ENCODE assay signal across 8 cellular contexts in genomic region chrX:154918060-154918483, GRCh38. TPM values are rescaled to one million over a fixed set of nuclear protein-coding genes. Genes with fewer than 3 reads are reported as not detected.
DNase-seq lines count a peak whose midpoint lies in the region; ATAC-seq and TF ChIP-seq lines count a peak whose summit lies in the region.

No MANE protein-coding gene starts in this region.

- 11% methylated on average over 5 of the region's 5 CpGs for WGBS in mammary epithelial cell (ENCODE audit: low coverage, missing lambda C conversion rate)

- H3K4me3 Mint-ChIP-seq in immature natural killer cell, result peak overlapping the region in 4 of 5 donors; percentile 7 to 62 (median 50)

- H3K27ac ChIP-seq in SU-DHL-6 (ENCODE audit: low read depth, low read length) (no peak overlapping the region), mammary epithelial cell (ENCODE audit: insufficient read depth, low read depth, low read length) (no peak overlapping the region)

- TF ChIP-seq CTCF in SU-DHL-6 (IDR thresholded peaks at IDR 0.05; ENCODE audit: insufficient read depth, low read length, poor library complexity, severe bottlenecking) (peak; percentile 46), mammary epithelial cell (conservative IDR thresholded peaks at IDR 0.05 in 1 of 2, IDR thresholded peaks at IDR 0.05 in 1 of 2; ENCODE audit: extremely low read depth in 1 of 2, insufficient read depth in 1 of 2, low read depth in 1 of 2, low read length in 2 of 2) (peak; percentile 59 to 69)

- H3K9me2 ChIP-seq in SU-DHL-6 (replicated peaks; ENCODE audit: insufficient read depth, low read length), result no peaks in the 10 kb centered on the region

- ATAC-seq in GM19023 (IDR thresholded peaks at IDR 0.05; ENCODE audit: unreplicated experiment) (peak; percentile 70), GM19455 (IDR thresholded peaks at IDR 0.05; ENCODE audit: unreplicated experiment) (no peak)

- in situ Hi-C loops in mammary epithelial cell (cut with MboI; ENCODE audit: low sequenced_read_pairs in 2 of 2), result no loop called here

- H4K20me1 ChIP-seq in SU-DHL-6 (ENCODE audit: low read depth, low read length) (no peaks in the 10 kb centered on the region), mammary epithelial cell (ENCODE audit: insufficient read depth, low read length) (no peaks in the 10 kb centered on the region)

- intact Hi-C loops in mammary epithelial cell (cut with micrococcal nuclease), result loop anchor here (1.0 to 10.0 kb wide), 6 partner anchors 62 to 902 kb away; no protein-coding TSS in a partner anchor

- DNase-seq in C1 segment of cervical spinal cord (lab: John Stamatoyannopoulos, UW) (peak in 10 of 14 donors; percentile 0 to 69 (median 11)), NCI-H1092 treated with DMSO at 0.1 percent for 48 hours (lab: John Stamatoyannopoulos, UW) (peak; percentile 70), mammary epithelial cell (peak; percentile 52), immature natural killer cell (peak; percentile 6 to 44 (median 30)), smooth muscle cell of the brain vasculature (ENCODE audit: low read depth, low spot score) (peak; percentile 47)

- H3K27me3 Mint-ChIP-seq in immature natural killer cell (ENCODE audit: low read depth in 3 of 3), result peaks cover 0 to 7% (median 3%) of the 10 kb centered on the region in 3 donors

- H2AFZ ChIP-seq in SU-DHL-6 (ENCODE audit: low read depth, low read length, severe bottlenecking), result peak overlapping the region; percentile 69
- peak overlapping the region; percentile 73 for H2AFZ ChIP-seq in mammary epithelial cell (ENCODE audit: low read depth, low read length)

- H3K9ac ChIP-seq in SU-DHL-6 (ENCODE audit: low read length), result peak overlapping the region; percentile 24; the same call in 1 of the 2 replicates
- no peak overlapping the region for H3K9ac ChIP-seq in mammary epithelial cell (ENCODE audit: insufficient read depth, low read length)

- H3K79me2 ChIP-seq in SU-DHL-6 (ENCODE audit: insufficient read depth, low read length) (no peaks in the 10 kb centered on the region), mammary epithelial cell (ENCODE audit: insufficient read depth, low read length) (no peaks in the 10 kb centered on the region)

- H3K4me1 Mint-ChIP-seq in immature natural killer cell, result no peaks in the 10 kb centered on the region

- H3K4me2 ChIP-seq in SU-DHL-6 (ENCODE audit: low read depth, low read length, poor library complexity, severe bottlenecking) (peak overlapping the region; percentile 52), mammary epithelial cell (ENCODE audit: insufficient read depth, low read depth, low read length) (peak overlapping the region; percentile 52)

- CTCF ChIA-PET in mammary epithelial cell (lab: Charles Lee; ENCODE audit: low non-redundant PET), result interaction anchor here (0.6 to 0.7 kb wide), 5 partner anchors 39 to 253 kb away, joined by 3 to 6 read pairs (median 5); no protein-coding TSS in a partner anchor

- dilution Hi-C loops in mammary epithelial cell (cut with HindIII; ENCODE audit: low sequenced_read_pairs), result no loop called here

- no peaks in the 10 kb centered on the region for H3K4me1 ChIP-seq in mammary epithelial cell (ENCODE audit: insufficient read depth, low read length)

- H3K27me3 ChIP-seq in SU-DHL-6 (ENCODE audit: low read length) (no peaks in the 10 kb centered on the region), mammary epithelial cell (ENCODE audit: insufficient read depth, low read length) (no peaks in the 10 kb centered on the region)

- H3K4me3 ChIP-seq in SU-DHL-6 (ENCODE audit: insufficient read depth, low read length, poor library complexity, severe bottlenecking) (peak overlapping the region; percentile 39), mammary epithelial cell (replicated peaks in 1 of 3; ENCODE audit: insufficient read depth in 1 of 3, low read depth in 2 of 3, low read length in 3 of 3) (no peak overlapping the region)

- no peaks in the 10 kb centered on the region for H3K36me3 Mint-ChIP-seq in immature natural killer cell

- no peaks in the 10 kb centered on the region for H3F3A ChIP-seq in SU-DHL-6 (ENCODE audit: insufficient read depth)

- no peaks in the 10 kb centered on the region for H3K36me3 ChIP-seq in SU-DHL-6 (ENCODE audit: low read length)
- no peaks in the 10 kb centered on the region for H3K36me3 ChIP-seq in mammary epithelial cell (ENCODE audit: insufficient read depth, low read length)

- BruUV-seq in mammary epithelial cell (replicated peaks; lab: Mats Ljungman, UMichigan), result no TSS peak

- no peaks in the 10 kb centered on the region for H3K9me3 Mint-ChIP-seq in immature natural killer cell

- H3K9me3 ChIP-seq in SU-DHL-6 (ENCODE audit: insufficient read depth, low read length) (no peaks in the 10 kb centered on the region), mammary epithelial cell (replicated peaks; ENCODE audit: insufficient read depth, low read length) (peaks cover 4% of the 10 kb centered on the region)

- no peak overlapping the region for H3K27ac Mint-ChIP-seq in immature natural killer cell

RNA-seq across cellular contexts. Expression of gene F8A1, which starts 31.9 kb away (rescaled TPM):
- total RNA-seq in mammary epithelial cell, result 1 to 10 TPM; 2.8 to 9.8 TPM
- polyA plus RNA-seq in mammary epithelial cell (1.3 TPM), immature natural killer cell (10 to 100 TPM; 18.9 to 31.3 (median 27.0) TPM)
- not detected for polyA minus RNA-seq in mammary epithelial cell

Comparison
In these comparisons a context has a peak if more than half of its experiments do, and no peak if none do; other contexts are left out.
1. DNase-seq: peak in every context shown above with its lines; median percentile 70 in NCI-H1092 treated with DMSO at 0.1 percent for 48 hours; 52 in mammary epithelial cell; 47 in smooth muscle cell of the brain vasculature; 30 in immature natural killer cell; 11 in C1 segment of cervical spinal cord.